8 cellular contexts compared by ENCODE assay signal in genomic region chr19:55461259-55461973, GRCh38. TPM values are rescaled to one million over a fixed set of nuclear protein-coding genes. Genes with fewer than 3 reads are reported as not detected.
DNase-seq lines count a peak whose midpoint lies in the region; ATAC-seq and TF ChIP-seq lines count a peak whose summit lies in the region.

Gene ISOC2 (minus strand): TSS chr19:55461642. CDS start chr19:55456486, 5,156 bp downstream.

- intact Hi-C loops in activated CD4-positive, alpha-beta T cell treated with anti-CD3 and anti-CD28 coated beads, Interleukin-2, amount 10 ng/mL, durations not matched to agents 24 days and 14 days (cut with micrococcal nuclease), result loop anchor here (1.0 kb wide), 1 partner anchor 15 kb away; the partner anchor contains the start of gene ZNF628
- intact Hi-C loops in colonic mucosa (cut with DNase I), result no loop called here

- no peaks in the 10 kb centered on the region for H3K9me3 Mint-ChIP-seq in activated CD4-positive, alpha-beta T cell treated with anti-CD3 and anti-CD28 coated beads, Interleukin-2, amount 10 ng/mL, durations not matched to agents 24 days and 14 days

- no peaks in the 10 kb centered on the region for H3K27me3 ChIP-seq in BJ (ENCODE audit: control insufficient read depth, insufficient read depth, low read length)
- no peaks in the 10 kb centered on the region for H3K27me3 ChIP-seq in colonic mucosa

- H3K9ac ChIP-seq in colonic mucosa (ENCODE audit: low read depth in 2 of 2, low read length in 2 of 2), result peak within 1 kb of the TSS; percentile 88 to 98

- H3K36me3 Mint-ChIP-seq in activated CD4-positive, alpha-beta T cell treated with anti-CD3 and anti-CD28 coated beads, Interleukin-2, amount 10 ng/mL, durations not matched to agents 24 days and 14 days (ENCODE audit: low read depth), result no peaks in the 10 kb centered on the region

- H3K36me3 ChIP-seq in BJ (ENCODE audit: control insufficient read depth, insufficient read depth, low read length) (no peaks in the 10 kb centered on the region; the same call in 1 of the 2 replicates), colonic mucosa (no peaks in the 10 kb centered on the region)

- ATAC-seq in GM19324 (IDR thresholded peaks at IDR 0.05; ENCODE audit: low FRiP score, unreplicated experiment), result peak; percentile 95
- ATAC-seq in HG03469 (IDR thresholded peaks at IDR 0.05; ENCODE audit: unreplicated experiment), result peak; percentile 86

- CTCF ChIA-PET in BJ (lab: Yijun Ruan, JAX), result interaction anchor here (0.6 to 1.1 kb wide), 5 partner anchors 10 to 111 kb away, joined by 3 to 6 read pairs (median 3); no protein-coding TSS in a partner anchor

- peak within 1 kb of the TSS; percentile 94 for H3K4me3 Mint-ChIP-seq in activated CD4-positive, alpha-beta T cell treated with anti-CD3 and anti-CD28 coated beads, Interleukin-2, amount 10 ng/mL, durations not matched to agents 24 days and 14 days

- H3K27ac ChIP-seq in colonic mucosa, result peak within 1 kb of the TSS; percentile 87

- POLR2A ChIA-PET in BJ (lab: Charles Lee), result interaction anchor here (0.6 to 0.8 kb wide), 2 partner anchors 14 to 138 kb away, joined by 3 to 9 read pairs; partner anchors contain the start of gene ZNF524

- DNase-seq in BJ (ENCODE audit: low read depth) (peak; percentile 98), NCI-H526 treated with DMSO at 0.1 percent for 48 hours (lab: John Stamatoyannopoulos, UW) (peak; percentile 99), colonic mucosa (peak; percentile 100), kidney tubule cell (ENCODE audit: low spot score) (peak; percentile 100)
- DNase-seq in activated CD4-positive, alpha-beta T cell treated with anti-CD3 and anti-CD28 coated beads, Interleukin-2, amount 10 ng/mL, durations not matched to agents 24 days and 14 days, result peak; percentile 100
- peak; percentile 100 for DNase-seq in stimulated activated CD4-positive, alpha-beta T cell treated with anti-CD3 and anti-CD28 coated beads, Interleukin-1b, Interleukin-23, amount 100 ng/mL, for 24 hours (ENCODE audit: low read depth in 4 of 4, low spot score in 1 of 4)

- H3K4me1 Mint-ChIP-seq in activated CD4-positive, alpha-beta T cell treated with anti-CD3 and anti-CD28 coated beads, Interleukin-2, amount 10 ng/mL, durations not matched to agents 24 days and 14 days, result peaks cover 16% of the 10 kb centered on the region

- H3K27me3 Mint-ChIP-seq in activated CD4-positive, alpha-beta T cell treated with anti-CD3 and anti-CD28 coated beads, Interleukin-2, amount 10 ng/mL, durations not matched to agents 24 days and 14 days, result no peaks in the 10 kb centered on the region

- no peaks in the 10 kb centered on the region for H3K9me3 ChIP-seq in colonic mucosa

- H3K4me3 ChIP-seq in BJ (ENCODE audit: low read depth, low read length) (peak within 1 kb of the TSS; percentile 67), colonic mucosa (peak within 1 kb of the TSS; percentile 78)

- H3K4me1 ChIP-seq in colonic mucosa, result no peaks in the 10 kb centered on the region

- TF ChIP-seq CTCF in BJ (IDR thresholded peaks at IDR 0.05; ENCODE audit: insufficient read depth, low read depth, low read length) (no peak), colonic mucosa (IDR thresholded peaks at IDR 0.05) (no peak)

- H3K27ac Mint-ChIP-seq in activated CD4-positive, alpha-beta T cell treated with anti-CD3 and anti-CD28 coated beads, Interleukin-2, amount 10 ng/mL, durations not matched to agents 24 days and 14 days, result peak within 1 kb of the TSS; percentile 78

RNA-seq across cellular contexts. Expression of gene ISOC2, which starts in this region (rescaled TPM):
- polyA plus RNA-seq in BJ (2011; rRNA removed), result 93.8 and 123 TPM in 2 replicates
- polyA minus RNA-seq in BJ (2011; rRNA and poly(A)+ RNA removed), result 19.8 and 31.8 TPM in 2 replicates
- 34.2 and 35.2 TPM in 2 replicates for total RNA-seq in activated CD4-positive, alpha-beta T cell treated with anti-CD3 and anti-CD28 coated beads, Interleukin-2, amount 10 ng/mL, durations not matched to agents 24 days and 14 days
- 100 to 1,000 TPM in 1 of 2 donors, 10 to 100 TPM in 1; 89.8 to 132 TPM for total RNA-seq in colonic mucosa

Comparison
In these comparisons a context has a peak if more than half of its experiments do, and no peak if none do; other contexts are left out.
1. Peak in every context shown above with its lines: DNase-seq, ATAC-seq, H3K4me3 ChIP-seq and H3K27ac ChIP-seq.